Comparison of ENCODE assay signal across 16 cellular contexts in the genomic region with DNA sequence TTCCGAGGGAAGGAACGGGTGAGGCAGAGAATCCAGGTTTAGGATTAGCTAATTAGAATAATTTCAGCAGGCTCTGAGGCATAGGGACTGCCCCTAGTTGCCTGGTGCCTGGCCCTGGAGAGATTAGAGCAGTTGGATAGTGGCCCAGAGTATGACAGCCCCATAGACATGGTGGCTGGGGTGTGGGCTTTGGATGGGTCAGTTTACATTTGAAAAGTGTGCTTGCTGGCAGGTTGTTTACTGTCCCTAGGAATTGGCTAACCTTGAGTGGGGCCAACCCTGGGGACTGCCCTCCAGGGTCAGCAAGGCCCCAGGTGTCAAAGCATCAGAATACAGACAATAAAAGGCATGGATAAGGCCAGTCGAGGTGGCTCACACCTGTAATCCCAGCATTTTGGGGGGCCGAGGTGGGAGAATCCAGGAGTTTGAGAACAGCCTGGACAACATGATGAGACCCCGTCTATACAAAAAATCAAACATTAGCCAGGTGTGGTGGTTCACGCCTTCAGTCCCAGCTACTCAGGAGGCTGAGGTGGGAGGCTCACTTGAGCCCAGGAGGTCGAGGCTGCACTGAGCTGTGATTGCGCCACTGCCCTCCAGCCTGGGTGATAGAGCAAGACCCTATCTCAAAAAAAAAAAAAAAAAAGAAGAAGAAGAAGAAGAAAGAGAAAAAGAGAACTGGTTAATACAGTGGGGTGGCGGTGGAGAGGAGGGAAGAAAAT.
DNase-seq lines count a peak whose midpoint lies in the region; ATAC-seq, FAIRE-seq and TF ChIP-seq lines count a peak whose summit lies in the region.
"Had no signal": no experiment of that assay in that cellular context is flagged by ENCODE, and none has a peak within 500 bp of the region (broad histone marks: within the 10 kb centered on the region; RNA-seq: fewer than 3 reads in every experiment).

No MANE protein-coding gene starts in this region.

- no peak overlapping the region for H2AK5ac ChIP-seq in H1 (ENCODE audit: low read depth, low read length)
- no peak overlapping the region for H2AK5ac ChIP-seq in mesenchymal stem cell (ENCODE audit: low read length, severe bottlenecking)

- no peak overlapping the region for H4K91ac ChIP-seq in H1 (replicated peaks; ENCODE audit: insufficient read length, low read length)
- H4K91ac ChIP-seq in mesenchymal stem cell (ENCODE audit: low read length): no peak overlapping the region

- no peak overlapping the region for H3K4me3 ChIP-seq in CD8-positive, alpha-beta T cell (ENCODE audit: low read depth, low read length)
- no peak overlapping the region for H3K4me3 ChIP-seq in H1 (ENCODE audit: extremely low read depth in 1 of 4, insufficient read depth in 2 of 4, low read depth in 3 of 4, low read length in 4 of 4)
- no peak overlapping the region for H3K4me3 ChIP-seq in mesenchymal stem cell (ENCODE audit: insufficient read depth in 1 of 2, low read depth in 1 of 2, low read length in 2 of 2)

- WGBS in H1 (ENCODE audit: extremely low coverage in 1 of 2, insufficient coverage in 1 of 2, insufficient read length in 1 of 2, insufficient replicate concordance in 2 of 2, low coverage in 1 of 2, low lambda C conversion rate in 2 of 2, missing lambda C conversion rate in 1 of 2), 2 experiments: 76% methylated on average over 8 of the region's 9 CpGs; no CpG with 5 or more reads in 1 of the 2 experiments
- WGBS in mesenchymal stem cell: 87% methylated on average over 9 of the region's 9 CpGs

- H3K4me2 ChIP-seq in H1 (ENCODE audit: insufficient read depth in 1 of 2, low read depth in 2 of 2, low read length in 2 of 2) (no peak overlapping the region), mesenchymal stem cell (ENCODE audit: low read length, poor library complexity, severe bottlenecking) (no peak overlapping the region)

- H2BK120ac ChIP-seq in H1 (replicated peaks; ENCODE audit: low read depth, low read length): no peak overlapping the region
- no peak overlapping the region for H2BK120ac ChIP-seq in mesenchymal stem cell (ENCODE audit: low read depth, low read length)

- no peaks in the 10 kb centered on the region for H3K4me1 ChIP-seq in CD8-positive, alpha-beta T cell (ENCODE audit: insufficient read depth, low read length)
- H3K4me1 ChIP-seq in H1 (replicated peaks in 1 of 4; ENCODE audit: control insufficient read depth in 3 of 4, insufficient read depth in 4 of 4, low read length in 3 of 4): no peaks in the 10 kb centered on the region
- no peaks in the 10 kb centered on the region for H3K4me1 ChIP-seq in mesenchymal stem cell (ENCODE audit: control insufficient read depth, insufficient read depth, low read depth, low read length)
- H3K4me1 ChIP-seq: Caco-2 had no signal

- H3K9ac ChIP-seq in H1 (replicated peaks in 1 of 4; ENCODE audit: extremely low read depth in 1 of 4, low read depth in 3 of 4, low read length in 3 of 4) (no peak overlapping the region), mesenchymal stem cell (ENCODE audit: low read length) (no peak overlapping the region)

- no peak for FAIRE-seq in H1 (lab: Jason Lieb, UNC)
- FAIRE-seq: D721Med, GM12892, GM18507 had no signal

- no peaks in the 10 kb centered on the region for H3K9me3 ChIP-seq in CD8-positive, alpha-beta T cell (ENCODE audit: low read length)
- no peaks in the 10 kb centered on the region for H3K9me3 ChIP-seq in T-helper 17 cell (ENCODE audit: control insufficient read depth, low read length, poor library complexity, severe bottlenecking)
- no peaks in the 10 kb centered on the region for H3K9me3 ChIP-seq in H1 (ENCODE audit: insufficient read depth in 2 of 2, low read depth in 1 of 2, low read length in 1 of 2)
- H3K9me3 ChIP-seq in mesenchymal stem cell (ENCODE audit: control insufficient read depth, low read length): no peaks in the 10 kb centered on the region
- H3K9me3 ChIP-seq: Caco-2 had no signal

- H4K8ac ChIP-seq in H1 (ENCODE audit: extremely low read depth, insufficient read depth, low read length) (no peak overlapping the region), mesenchymal stem cell (ENCODE audit: low read length) (no peak overlapping the region)

- H3K14ac ChIP-seq in H1 (ENCODE audit: insufficient read length) (no peak overlapping the region), mesenchymal stem cell (ENCODE audit: low read length in 2 of 2) (no peak overlapping the region)

- TF ChIP-seq RAD21 in H1 (IDR thresholded peaks at IDR 0.05 in 1 of 2, conservative IDR thresholded peaks at IDR 0.05 in 1 of 2; ENCODE audit: low read depth in 2 of 2, low read length in 2 of 2): no peak

- no peaks in the 10 kb centered on the region for H4K20me1 ChIP-seq in H1 (replicated peaks in 1 of 2; ENCODE audit: control insufficient read depth in 1 of 2, insufficient read depth in 2 of 2, low read length in 2 of 2)

- intact Hi-C loops in CD8-positive, alpha-beta T cell (cut with DNase I, micrococcal nuclease): no loop called here

- H3K4ac ChIP-seq in H1 (replicated peaks; ENCODE audit: insufficient read length, low read depth, low read length) (no peak overlapping the region), mesenchymal stem cell (ENCODE audit: low read depth in 1 of 2, low read length in 2 of 2) (no peak overlapping the region)

- H2BK5ac ChIP-seq in H1 (ENCODE audit: low read depth, low read length): no peak overlapping the region
- no peak overlapping the region for H2BK5ac ChIP-seq in mesenchymal stem cell (ENCODE audit: low read depth, low read length, poor library complexity, severe bottlenecking)

- H3K79me2 ChIP-seq in H1 (ENCODE audit: control insufficient read depth in 1 of 2, insufficient read depth in 2 of 2, low read length in 2 of 2): no peaks in the 10 kb centered on the region

- H2AFZ ChIP-seq in H1 (ENCODE audit: low read length): no peak overlapping the region
- no peak overlapping the region for H2AFZ ChIP-seq in mesenchymal stem cell (ENCODE audit: low read depth, low read length)

- no peak overlapping the region for H2BK20ac ChIP-seq in H1 (ENCODE audit: low read length)

- no peak for TF ChIP-seq POLR2A in H1 (IDR thresholded peaks at IDR 0.05; ENCODE audit: control extremely low read depth in 1 of 2, low read depth in 2 of 2, low read length in 2 of 2)

- no peaks in the 10 kb centered on the region for H3K27me3 Mint-ChIP-seq in CD8-positive, alpha-beta T cell (ENCODE audit: low read depth)
- no peaks in the 10 kb centered on the region for H3K27me3 Mint-ChIP-seq in T-helper 17 cell
- H3K27me3 Mint-ChIP-seq in HFFc6 (ENCODE audit: insufficient read depth): no peaks in the 10 kb centered on the region; the same call in 1 of the 2 replicates
- H3K27me3 Mint-ChIP-seq: CD4-positive, CD25-positive, alpha-beta regulatory T cell had no signal

- H3K79me1 ChIP-seq in H1 (ENCODE audit: low read depth, low read length) (no peaks in the 10 kb centered on the region; the same call in 1 of the 2 replicates), mesenchymal stem cell (replicated peaks; ENCODE audit: low read length, poor library complexity, severe bottlenecking) (no peaks in the 10 kb centered on the region)

- H2BK12ac ChIP-seq in H1 (ENCODE audit: low read depth, low read length) (no peak overlapping the region), mesenchymal stem cell (ENCODE audit: low read length in 2 of 2) (no peak overlapping the region)

- H3K23ac ChIP-seq in H1 (ENCODE audit: insufficient read length): peak overlapping the region; percentile 54
- no peak overlapping the region for H3K23ac ChIP-seq in mesenchymal stem cell (ENCODE audit: low read length in 2 of 2)

- POLR2A ChIA-PET in CD8-positive, alpha-beta T cell (lab: Charles Lee): no interaction called here
- POLR2A ChIA-PET in H1 (lab: Charles Lee; ENCODE audit: partially characterized antibody): no interaction called here

- ATAC-seq in CD8-positive, alpha-beta T cell: no peak
- ATAC-seq in T-helper 17 cell: no peak
- ATAC-seq in GM21619 (IDR thresholded peaks at IDR 0.05; ENCODE audit: unreplicated experiment): no peak

- TF ChIP-seq CTCF in CD8-positive, alpha-beta T cell (IDR thresholded peaks at IDR 0.05): no peak
- TF ChIP-seq CTCF in H1 (IDR thresholded peaks at IDR 0.05; ENCODE audit: control extremely low read depth in 1 of 3, insufficient read depth in 1 of 3, low read depth in 1 of 3, low read length in 3 of 3) (no peak), HFFc6 (IDR thresholded peaks at IDR 0.05) (no peak)

- H4K5ac ChIP-seq in H1 (ENCODE audit: insufficient read length, low read depth, low read length): no peak overlapping the region

- no peak for DNase-seq in CD8-positive, alpha-beta T cell
- DNase-seq in T-helper 17 cell (no peak), H1 (ENCODE audit: low read depth in 1 of 2, low spot score in 2 of 2) (no peak), HFFc6 (no peak), mesenchymal stem cell (no peak)
- DNase-seq: C1 segment of cervical spinal cord; Caco-2; CD4-positive, CD25-positive, alpha-beta regulatory T cell; GDM1; GOT3; H9 had no signal

- H3K23me2 ChIP-seq in H1 (ENCODE audit: low read depth, low read length): no peaks in the 10 kb centered on the region; the same call in 1 of the 2 replicates

- H3K18ac ChIP-seq in H1 (ENCODE audit: extremely low read depth, low read length) (no peak overlapping the region), mesenchymal stem cell (ENCODE audit: low read depth in 1 of 2, low read length in 2 of 2) (no peak overlapping the region)

- CTCF ChIA-PET in CD8-positive, alpha-beta T cell (lab: Charles Lee): no interaction called here
- CTCF ChIA-PET in H1 (lab: Charles Lee; ENCODE audit: partially characterized antibody): interaction anchor here (1.0 to 1.4 kb wide), 3 partner anchors 17 to 104 kb away, joined by 3 to 4 read pairs (median 3); no protein-coding TSS in a partner anchor

- no peaks in the 10 kb centered on the region for H3K36me3 Mint-ChIP-seq in CD8-positive, alpha-beta T cell
- H3K36me3 Mint-ChIP-seq in T-helper 17 cell (ENCODE audit: low read depth): no peaks in the 10 kb centered on the region
- H3K36me3 Mint-ChIP-seq in HFFc6 (ENCODE audit: low read depth): peaks cover 5% of the 10 kb centered on the region; the same call in 1 of the 2 replicates
- H3K36me3 Mint-ChIP-seq: CD4-positive, CD25-positive, alpha-beta regulatory T cell had no signal

- no peaks in the 10 kb centered on the region for H3K36me3 ChIP-seq in CD8-positive, alpha-beta T cell (ENCODE audit: insufficient read depth, low read length)
- H3K36me3 ChIP-seq in H1 (ENCODE audit: control insufficient read depth in 2 of 4, insufficient read depth in 4 of 4, low read length in 3 of 4) (no peaks in the 10 kb centered on the region), mesenchymal stem cell (ENCODE audit: control insufficient read depth in 1 of 2, insufficient read depth in 2 of 2, low read depth in 1 of 2, low read length in 2 of 2) (no peaks in the 10 kb centered on the region)

- H3K27ac Mint-ChIP-seq in CD8-positive, alpha-beta T cell: peak overlapping the region; percentile 34
- H3K27ac Mint-ChIP-seq in T-helper 17 cell: peak overlapping the region; percentile 21
- no peak overlapping the region for H3K27ac Mint-ChIP-seq in HFFc6
- H3K27ac Mint-ChIP-seq: B cell; CD4-positive, CD25-positive, alpha-beta regulatory T cell; H9 had no signal

- H3K4me1 Mint-ChIP-seq in CD8-positive, alpha-beta T cell (ENCODE audit: low read depth): peaks cover 16% of the 10 kb centered on the region
- H3K4me1 Mint-ChIP-seq in T-helper 17 cell (peaks cover 12% of the 10 kb centered on the region), HFFc6 (ENCODE audit: low read depth) (no peaks in the 10 kb centered on the region)
- H3K4me1 Mint-ChIP-seq: B cell had no signal

- no peak overlapping the region for H3K27ac ChIP-seq in CD8-positive, alpha-beta T cell (ENCODE audit: low read depth, low read length)
- H3K27ac ChIP-seq in H1 (ENCODE audit: low read depth, low read length) (no peak overlapping the region), mesenchymal stem cell (ENCODE audit: low read length, poor library complexity, severe bottlenecking) (no peak overlapping the region)

- H3K9me3 Mint-ChIP-seq in CD8-positive, alpha-beta T cell: peaks cover 4% of the 10 kb centered on the region
- H3K9me3 Mint-ChIP-seq in HFFc6: peaks cover 35% of the 10 kb centered on the region
- H3K9me3 Mint-ChIP-seq: H9 had no signal

- H3K4me3 Mint-ChIP-seq in CD8-positive, alpha-beta T cell: no peak overlapping the region
- no peak overlapping the region for H3K4me3 Mint-ChIP-seq in T-helper 17 cell
- no peak overlapping the region for H3K4me3 Mint-ChIP-seq in HFFc6
- H3K4me3 Mint-ChIP-seq: B cell; CD4-positive, CD25-positive, alpha-beta regulatory T cell; H9 had no signal

- no peak overlapping the region for H2BK15ac ChIP-seq in H1 (ENCODE audit: low read length)
- H2BK15ac ChIP-seq in mesenchymal stem cell (ENCODE audit: low read depth, poor library complexity, severe bottlenecking): no peak overlapping the region

- TF ChIP-seq EP300 in H1 (IDR thresholded peaks at IDR 0.05; ENCODE audit: borderline replicate concordance in 1 of 2, low read depth in 2 of 2, low read length in 2 of 2): no peak

- no peaks in the 10 kb centered on the region for H3K27me3 ChIP-seq in CD8-positive, alpha-beta T cell (ENCODE audit: insufficient read depth, low read length)
- H3K27me3 ChIP-seq in H1 (replicated peaks in 1 of 4; ENCODE audit: control insufficient read depth in 3 of 4, extremely low read depth in 1 of 4, insufficient read depth in 3 of 4, low read length in 3 of 4) (no peaks in the 10 kb centered on the region), mesenchymal stem cell (ENCODE audit: control insufficient read depth in 1 of 2, insufficient read depth in 1 of 2, low read length in 2 of 2) (no peaks in the 10 kb centered on the region)

- no peak overlapping the region for H3K56ac ChIP-seq in H1 (replicated peaks; ENCODE audit: insufficient read length, low read depth, low read length)
